Comparison of ENCODE assay signal across 7 cellular contexts in the genomic region with DNA sequence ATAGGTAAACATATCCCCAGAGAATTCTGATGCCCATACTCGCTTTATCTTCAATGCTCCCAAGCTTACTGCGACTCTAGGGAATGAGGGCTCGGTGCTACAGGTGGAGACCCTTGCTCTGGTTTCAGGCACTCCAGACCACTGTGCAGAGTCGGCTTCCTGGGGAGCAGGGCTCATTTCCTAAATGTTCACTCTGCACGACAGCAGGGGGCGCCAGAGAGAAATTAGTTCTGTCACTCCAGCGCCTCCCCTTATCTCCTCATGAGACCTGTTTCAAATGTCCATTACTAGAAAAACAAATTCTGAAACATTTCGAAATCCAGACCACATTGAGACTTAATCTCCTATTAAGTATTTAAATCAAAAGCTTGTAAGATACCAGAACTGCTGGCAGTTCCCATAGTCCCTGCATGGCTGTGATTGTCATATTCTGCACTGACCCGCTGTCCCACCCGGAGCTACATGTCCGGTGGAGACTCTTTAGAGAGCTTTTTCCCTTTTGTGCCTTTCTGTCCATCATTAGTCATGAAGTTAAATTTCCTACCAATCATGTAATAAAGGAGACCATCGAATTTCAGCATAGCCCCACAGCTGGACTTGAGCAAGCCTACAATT. TPM values are rescaled to one million over a fixed set of nuclear protein-coding genes. Genes with fewer than 3 reads are reported as not detected.
DNase-seq lines count a peak whose midpoint lies in the region; TF ChIP-seq lines count a peak whose summit lies in the region.

No MANE protein-coding gene starts in this region.

- H3K79me2 ChIP-seq in SK-N-SH (ENCODE audit: insufficient read depth) (no peaks in the 10 kb centered on the region), trophoblast cell (ENCODE audit: control insufficient read depth, insufficient read depth, low read length, poor library complexity) (no peaks in the 10 kb centered on the region)

- H3K14ac ChIP-seq in trophoblast cell (ENCODE audit: low read length), result no peak overlapping the region

- peak overlapping the region; percentile 44 for H2AK5ac ChIP-seq in trophoblast cell (ENCODE audit: low read length)

- TF ChIP-seq RAD21 in SK-N-SH (IDR thresholded peaks at IDR 0.05; ENCODE audit: low read length), result peak; percentile 75

- no peak overlapping the region for H4K12ac ChIP-seq in trophoblast cell (ENCODE audit: low read depth, low read length)

- peaks cover 21% of the 10 kb centered on the region for H3K79me1 ChIP-seq in trophoblast cell (ENCODE audit: low read length)

- H3K18ac ChIP-seq in trophoblast cell (ENCODE audit: low read length), result no peak overlapping the region

- H3K27me3 ChIP-seq in SK-N-SH (ENCODE audit: insufficient read depth), result no peaks in the 10 kb centered on the region
- no peaks in the 10 kb centered on the region for H3K27me3 ChIP-seq in trophoblast cell (ENCODE audit: insufficient read depth, low read length)

- peak overlapping the region; percentile 82 for H2BK5ac ChIP-seq in trophoblast cell (ENCODE audit: low read depth, low read length, poor library complexity)

- peaks cover 0 to 2% of the 10 kb centered on the region in 2 experiments; a peak in 1 of 4 replicates for H3K4me1 ChIP-seq in SK-N-SH (ENCODE audit: control insufficient read depth in 1 of 2, insufficient read depth in 2 of 2, low read depth in 1 of 2, low read length in 1 of 2)
- peaks cover 11 to 18% of the 10 kb centered on the region in 2 experiments for H3K4me1 ChIP-seq in trophoblast cell (ENCODE audit: control insufficient read depth in 1 of 2, insufficient read depth in 2 of 2, low read length in 2 of 2)

- H3K4ac ChIP-seq in trophoblast cell (ENCODE audit: low read depth, low read length), result peak overlapping the region; percentile 78

- H3K9ac ChIP-seq in SK-N-SH, result no peak overlapping the region
- H3K9ac ChIP-seq in trophoblast cell (ENCODE audit: low read length), result no peak overlapping the region

- WGBS in SK-N-SH (ENCODE audit: low lambda C conversion rate), result 36% methylated on average over 12 of the region's 12 CpGs
- no CpG with 5 or more reads among the region's 12 CpGs for WGBS in trophoblast cell (ENCODE audit: extremely low coverage, insufficient coverage, insufficient read length)

- no peaks in the 10 kb centered on the region for H3K9me3 ChIP-seq in SK-N-SH
- H3K9me3 ChIP-seq in trophoblast cell (ENCODE audit: insufficient read depth, low read depth, low read length), result no peaks in the 10 kb centered on the region

- CTCF ChIA-PET in SK-N-SH (lab: Yijun Ruan, JAX), result interaction anchor here (0.6 to 2.5 kb wide), 69 partner anchors 9 to 1897 kb away, joined by 3 to 17 read pairs (median 4); a partner anchor contains a TSS

- TF ChIP-seq CTCF in GM12865 (IDR thresholded peaks at IDR 0.05; ENCODE audit: insufficient read depth, low read depth, low read length, missing control alignments) (peak; percentile 76), SK-N-SH (IDR thresholded peaks at IDR 0.05) (peak; percentile 88)

- H3K36me3 ChIP-seq in SK-N-SH (replicated peaks in 1 of 2; ENCODE audit: control insufficient read depth in 1 of 2, insufficient read depth in 2 of 2, low read length in 1 of 2), result no peaks in the 10 kb centered on the region
- H3K36me3 ChIP-seq in trophoblast cell (ENCODE audit: control insufficient read depth in 1 of 2, insufficient read depth in 2 of 2, low read length in 2 of 2), result no peaks in the 10 kb centered on the region

- peak overlapping the region; percentile 77 for H2BK12ac ChIP-seq in trophoblast cell (ENCODE audit: low read length)

- H4K91ac ChIP-seq in trophoblast cell (ENCODE audit: low read depth, low read length), result peak overlapping the region; percentile 87

- peak overlapping the region; percentile 68 for H2BK120ac ChIP-seq in trophoblast cell (ENCODE audit: insufficient read depth, low read length, poor library complexity)

- H2AFZ ChIP-seq in SK-N-SH (ENCODE audit: low read depth) (no peak overlapping the region), trophoblast cell (ENCODE audit: insufficient read depth, low read length, poor library complexity) (no peak overlapping the region)

- H4K8ac ChIP-seq in trophoblast cell (ENCODE audit: low read depth, low read length), result no peak overlapping the region

- DNase-seq in GM12865 (ENCODE audit: low read depth), result peak; percentile 80
- DNase-seq in HUDEP-2 (lab: John Stamatoyannopoulos, UW; ENCODE audit: unreplicated experiment in 76 of 76), result peak in 68 of 76 experiments; percentile 0 to 78 (median 54)
- DNase-seq in SK-N-SH, result peak; percentile 84
- peak; percentile 80 for DNase-seq in activated naive CD4-positive, alpha-beta T cell treated with anti-CD3 and anti-CD28 coated beads, Interleukin-2, amount 50 U/mL, for 16 hours
- DNase-seq in head of caudate nucleus, result peak; percentile 45 to 93 (median 84)
- DNase-seq in trophoblast cell, result peak; percentile 68 to 91
- peak; percentile 81 for DNase-seq in ureter (ENCODE audit: low spot score)

- no peaks in the 10 kb centered on the region for H4K20me1 ChIP-seq in SK-N-SH (ENCODE audit: insufficient read depth)

- POLR2A ChIA-PET in SK-N-SH (lab: Yijun Ruan, JAX), result no interaction called here

- no peak overlapping the region for H3K23ac ChIP-seq in trophoblast cell (ENCODE audit: low read length)

- no peak overlapping the region for H3K4me2 ChIP-seq in SK-N-SH
- no peak overlapping the region for H3K4me2 ChIP-seq in trophoblast cell (ENCODE audit: low read length)

- H3K4me3 ChIP-seq in GM12865 (ENCODE audit: low read depth, low read length) (no peak overlapping the region), SK-N-SH (ENCODE audit: low read depth in 2 of 2, low read length in 1 of 2) (no peak overlapping the region), trophoblast cell (ENCODE audit: low read depth, low read length) (no peak overlapping the region)

- intact Hi-C loops in head of caudate nucleus (cut with DNase I), result no loop called here

- TF ChIP-seq EP300 in SK-N-SH (IDR thresholded peaks at IDR 0.05; ENCODE audit: borderline replicate concordance in 1 of 2, low read depth in 1 of 2, low read length in 1 of 2), result no peak

- H3K9me2 ChIP-seq in SK-N-SH, result no peaks in the 10 kb centered on the region

- H3F3A ChIP-seq in SK-N-SH (replicated peaks; ENCODE audit: insufficient read depth), result no peaks in the 10 kb centered on the region

- no peak overlapping the region for H3K27ac ChIP-seq in SK-N-SH (ENCODE audit: low read depth in 2 of 2, low read length in 1 of 2)
- H3K27ac ChIP-seq in trophoblast cell (ENCODE audit: low read depth, low read length), result peak overlapping the region; percentile 90

TF ChIP-seq in SK-N-SH, 30 proteins besides CTCF, POLR2A, EP300 and RAD21:
- TF ChIP-seq SIN3A (IDR thresholded peaks at IDR 0.05; ENCODE audit: borderline replicate concordance, low read depth, low read length) (no peak), CHD2 (IDR thresholded peaks at IDR 0.05; ENCODE audit: low read length, partially characterized antibody) (no peak), TEAD4 (IDR thresholded peaks at IDR 0.05; ENCODE audit: borderline replicate concordance, insufficient read depth) (no peak), SMC3 (IDR thresholded peaks at IDR 0.05; ENCODE audit: low read depth, low read length) (peak; percentile 86), JUND (IDR thresholded peaks at IDR 0.05) (no peak), FOSL2 (IDR thresholded peaks at IDR 0.05; ENCODE audit: borderline replicate concordance, low read depth) (no peak), RXRA (IDR thresholded peaks at IDR 0.05; ENCODE audit: borderline replicate concordance, low read depth) (no peak), TCF12 (IDR thresholded peaks at IDR 0.05) (no peak), NRF1 (IDR thresholded peaks at IDR 0.05; ENCODE audit: low read depth, low read length) (no peak), FOXJ3 (CRISPR knock-in tag; IDR thresholded peaks at IDR 0.05) (no peak), TAF1 (IDR thresholded peaks at IDR 0.05; ENCODE audit: borderline replicate concordance, low read depth, low read length) (no peak)
- TF ChIP-seq, protein P1, sequence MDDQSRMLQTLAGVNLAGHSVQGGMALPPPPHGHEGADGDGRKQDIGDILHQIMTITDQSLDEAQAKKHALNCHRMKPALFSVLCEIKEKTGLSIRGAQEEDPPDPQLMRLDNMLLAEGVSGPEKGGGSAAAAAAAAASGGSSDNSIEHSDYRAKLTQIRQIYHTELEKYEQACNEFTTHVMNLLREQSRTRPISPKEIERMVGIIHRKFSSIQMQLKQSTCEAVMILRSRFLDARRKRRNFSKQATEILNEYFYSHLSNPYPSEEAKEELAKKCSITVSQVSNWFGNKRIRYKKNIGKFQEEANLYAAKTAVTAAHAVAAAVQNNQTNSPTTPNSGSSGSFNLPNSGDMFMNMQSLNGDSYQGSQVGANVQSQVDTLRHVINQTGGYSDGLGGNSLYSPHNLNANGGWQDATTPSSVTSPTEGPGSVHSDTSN (IDR thresholded peaks at IDR 0.05), result 0 out of 2 replicates have a peak, but pooled peaks have one; percentile 18

RNA-seq across cellular contexts. Expression of a gene that starts 22.4 kb away (rescaled TPM):
- 0.02 TPM in 1 of 2 replicates, not detected in the other for polyA plus RNA-seq in SK-N-SH (2012; rRNA removed)
- 0.01 and 0.04 TPM in 2 replicates for polyA plus RNA-seq in SK-N-SH (2012; cell fraction: cytosol; rRNA removed)
- polyA plus RNA-seq in SK-N-SH (2012; cell fraction: nucleus; rRNA removed), result 0.02 TPM in 1 of 2 replicates, not detected in the other
- polyA plus RNA-seq in trophoblast cell (2013), result 20.9 and 23.0 TPM in 2 replicates
- total RNA-seq in ureter, result 4.1 TPM

RNA-seq across cellular contexts. Expression of a gene that starts 53.7 kb away (rescaled TPM):
- polyA plus RNA-seq in SK-N-SH (2012; rRNA removed), result 13.6 and 18.4 TPM in 2 replicates
- polyA plus RNA-seq in SK-N-SH (2012; cell fraction: cytosol; rRNA removed), result 17.4 and 17.6 TPM in 2 replicates
- polyA plus RNA-seq in SK-N-SH (2012; cell fraction: nucleus; rRNA removed), result 6.2 and 6.7 TPM in 2 replicates
- 13.2 and 13.3 TPM in 2 replicates for polyA plus RNA-seq in trophoblast cell (2013)
- 10.9 TPM for total RNA-seq in ureter
